Comparison of ENCODE assay signal across 1 cellular context in the genomic region with DNA sequence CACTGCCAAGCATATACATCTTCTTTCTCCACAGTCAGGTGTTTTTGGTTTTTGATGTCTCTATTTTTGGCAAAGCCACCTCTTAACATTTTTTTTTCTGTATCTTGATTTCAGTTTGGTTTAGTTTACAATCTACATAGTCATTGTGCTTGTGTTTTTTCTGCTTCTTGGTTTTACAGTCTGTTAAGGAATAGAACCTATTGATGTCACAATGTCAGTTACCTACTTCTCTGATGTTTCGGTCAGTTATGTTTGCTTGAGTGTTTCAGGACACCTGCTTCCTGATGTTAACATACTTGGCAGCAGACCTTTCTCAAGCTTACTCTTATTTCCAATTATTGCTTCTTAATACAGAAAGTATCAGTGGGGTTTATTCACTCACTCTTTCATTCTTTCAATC.
TF ChIP-seq lines count a peak whose summit lies in the region.

No MANE protein-coding gene starts in this region.

TF ChIP-seq in GM12878, 131 proteins besides CTCF, POLR2A, EP300 and RAD21 (continued from another document):
- TF ChIP-seq POU2F2 (IDR thresholded peaks at IDR 0.05; ENCODE audit: borderline replicate concordance, low read depth, low read length) = no peak
- no peak for TF ChIP-seq MYC (IDR thresholded peaks at IDR 0.05; ENCODE audit: insufficient read depth, insufficient read length, insufficient replicate concordance, low read length, severe bottlenecking)
- TF ChIP-seq TCF12 (IDR thresholded peaks at IDR 0.05; ENCODE audit: low read depth, low read length) = no peak
- TF ChIP-seq, protein P1, sequence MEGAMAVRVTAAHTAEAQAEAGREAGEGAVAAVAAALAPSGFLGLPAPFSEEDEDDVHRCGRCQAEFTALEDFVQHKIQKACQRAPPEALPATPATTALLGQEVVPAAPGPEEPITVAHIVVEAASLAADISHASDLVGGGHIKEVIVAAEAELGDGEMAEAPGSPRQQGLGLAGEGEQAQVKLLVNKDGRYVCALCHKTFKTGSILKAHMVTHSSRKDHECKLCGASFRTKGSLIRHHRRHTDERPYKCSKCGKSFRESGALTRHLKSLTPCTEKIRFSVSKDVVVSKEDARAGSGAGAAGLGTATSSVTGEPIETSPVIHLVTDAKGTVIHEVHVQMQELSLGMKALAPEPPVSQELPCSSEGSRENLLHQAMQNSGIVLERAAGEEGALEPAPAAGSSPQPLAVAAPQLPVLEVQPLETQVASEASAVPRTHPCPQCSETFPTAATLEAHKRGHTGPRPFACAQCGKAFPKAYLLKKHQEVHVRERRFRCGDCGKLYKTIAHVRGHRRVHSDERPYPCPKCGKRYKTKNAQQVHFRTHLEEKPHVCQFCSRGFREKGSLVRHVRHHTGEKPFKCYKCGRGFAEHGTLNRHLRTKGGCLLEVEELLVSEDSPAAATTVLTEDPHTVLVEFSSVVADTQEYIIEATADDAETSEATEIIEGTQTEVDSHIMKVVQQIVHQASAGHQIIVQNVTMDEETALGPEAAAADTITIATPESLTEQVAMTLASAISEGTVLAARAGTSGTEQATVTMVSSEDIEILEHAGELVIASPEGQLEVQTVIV (IDR thresholded peaks at IDR 0.05; ENCODE audit: borderline replicate concordance, partially characterized antibody) = no peak
- TF ChIP-seq, protein P2, sequence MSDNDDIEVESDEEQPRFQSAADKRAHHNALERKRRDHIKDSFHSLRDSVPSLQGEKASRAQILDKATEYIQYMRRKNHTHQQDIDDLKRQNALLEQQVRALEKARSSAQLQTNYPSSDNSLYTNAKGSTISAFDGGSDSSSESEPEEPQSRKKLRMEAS (IDR thresholded peaks at IDR 0.05; ENCODE audit: low read depth, low read length) = no peak
- no peak for TF ChIP-seq NFXL1 (IDR thresholded peaks at IDR 0.05; ENCODE audit: borderline replicate concordance)
- TF ChIP-seq BMI1 (IDR thresholded peaks at IDR 0.05; ENCODE audit: borderline replicate concordance) = no peak
- no peak for TF ChIP-seq HDGF (IDR thresholded peaks at IDR 0.05)
- TF ChIP-seq, protein P3, sequence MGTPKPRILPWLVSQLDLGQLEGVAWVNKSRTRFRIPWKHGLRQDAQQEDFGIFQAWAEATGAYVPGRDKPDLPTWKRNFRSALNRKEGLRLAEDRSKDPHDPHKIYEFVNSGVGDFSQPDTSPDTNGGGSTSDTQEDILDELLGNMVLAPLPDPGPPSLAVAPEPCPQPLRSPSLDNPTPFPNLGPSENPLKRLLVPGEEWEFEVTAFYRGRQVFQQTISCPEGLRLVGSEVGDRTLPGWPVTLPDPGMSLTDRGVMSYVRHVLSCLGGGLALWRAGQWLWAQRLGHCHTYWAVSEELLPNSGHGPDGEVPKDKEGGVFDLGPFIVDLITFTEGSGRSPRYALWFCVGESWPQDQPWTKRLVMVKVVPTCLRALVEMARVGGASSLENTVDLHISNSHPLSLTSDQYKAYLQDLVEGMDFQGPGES (IDR thresholded peaks at IDR 0.05) = no peak
- TF ChIP-seq, protein P4, sequence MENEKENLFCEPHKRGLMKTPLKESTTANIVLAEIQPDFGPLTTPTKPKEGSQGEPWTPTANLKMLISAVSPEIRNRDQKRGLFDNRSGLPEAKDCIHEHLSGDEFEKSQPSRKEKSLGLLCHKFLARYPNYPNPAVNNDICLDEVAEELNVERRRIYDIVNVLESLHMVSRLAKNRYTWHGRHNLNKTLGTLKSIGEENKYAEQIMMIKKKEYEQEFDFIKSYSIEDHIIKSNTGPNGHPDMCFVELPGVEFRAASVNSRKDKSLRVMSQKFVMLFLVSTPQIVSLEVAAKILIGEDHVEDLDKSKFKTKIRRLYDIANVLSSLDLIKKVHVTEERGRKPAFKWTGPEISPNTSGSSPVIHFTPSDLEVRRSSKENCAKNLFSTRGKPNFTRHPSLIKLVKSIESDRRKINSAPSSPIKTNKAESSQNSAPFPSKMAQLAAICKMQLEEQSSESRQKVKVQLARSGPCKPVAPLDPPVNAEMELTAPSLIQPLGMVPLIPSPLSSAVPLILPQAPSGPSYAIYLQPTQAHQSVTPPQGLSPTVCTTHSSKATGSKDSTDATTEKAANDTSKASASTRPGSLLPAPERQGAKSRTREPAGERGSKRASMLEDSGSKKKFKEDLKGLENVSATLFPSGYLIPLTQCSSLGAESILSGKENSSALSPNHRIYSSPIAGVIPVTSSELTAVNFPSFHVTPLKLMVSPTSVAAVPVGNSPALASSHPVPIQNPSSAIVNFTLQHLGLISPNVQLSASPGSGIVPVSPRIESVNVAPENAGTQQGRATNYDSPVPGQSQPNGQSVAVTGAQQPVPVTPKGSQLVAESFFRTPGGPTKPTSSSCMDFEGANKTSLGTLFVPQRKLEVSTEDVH (IDR thresholded peaks at IDR 0.05; ENCODE audit: low read depth, partially characterized antibody) = no peak
- TF ChIP-seq, protein P5, sequence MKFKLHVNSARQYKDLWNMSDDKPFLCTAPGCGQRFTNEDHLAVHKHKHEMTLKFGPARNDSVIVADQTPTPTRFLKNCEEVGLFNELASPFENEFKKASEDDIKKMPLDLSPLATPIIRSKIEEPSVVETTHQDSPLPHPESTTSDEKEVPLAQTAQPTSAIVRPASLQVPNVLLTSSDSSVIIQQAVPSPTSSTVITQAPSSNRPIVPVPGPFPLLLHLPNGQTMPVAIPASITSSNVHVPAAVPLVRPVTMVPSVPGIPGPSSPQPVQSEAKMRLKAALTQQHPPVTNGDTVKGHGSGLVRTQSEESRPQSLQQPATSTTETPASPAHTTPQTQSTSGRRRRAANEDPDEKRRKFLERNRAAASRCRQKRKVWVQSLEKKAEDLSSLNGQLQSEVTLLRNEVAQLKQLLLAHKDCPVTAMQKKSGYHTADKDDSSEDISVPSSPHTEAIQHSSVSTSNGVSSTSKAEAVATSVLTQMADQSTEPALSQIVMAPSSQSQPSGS (IDR thresholded peaks at IDR 0.05; ENCODE audit: low read length) = peak; percentile 22; the same call in 1 of the 2 replicates
- TF ChIP-seq LARP7 (IDR thresholded peaks at IDR 0.05) = no peak
- TF ChIP-seq, protein P6, sequence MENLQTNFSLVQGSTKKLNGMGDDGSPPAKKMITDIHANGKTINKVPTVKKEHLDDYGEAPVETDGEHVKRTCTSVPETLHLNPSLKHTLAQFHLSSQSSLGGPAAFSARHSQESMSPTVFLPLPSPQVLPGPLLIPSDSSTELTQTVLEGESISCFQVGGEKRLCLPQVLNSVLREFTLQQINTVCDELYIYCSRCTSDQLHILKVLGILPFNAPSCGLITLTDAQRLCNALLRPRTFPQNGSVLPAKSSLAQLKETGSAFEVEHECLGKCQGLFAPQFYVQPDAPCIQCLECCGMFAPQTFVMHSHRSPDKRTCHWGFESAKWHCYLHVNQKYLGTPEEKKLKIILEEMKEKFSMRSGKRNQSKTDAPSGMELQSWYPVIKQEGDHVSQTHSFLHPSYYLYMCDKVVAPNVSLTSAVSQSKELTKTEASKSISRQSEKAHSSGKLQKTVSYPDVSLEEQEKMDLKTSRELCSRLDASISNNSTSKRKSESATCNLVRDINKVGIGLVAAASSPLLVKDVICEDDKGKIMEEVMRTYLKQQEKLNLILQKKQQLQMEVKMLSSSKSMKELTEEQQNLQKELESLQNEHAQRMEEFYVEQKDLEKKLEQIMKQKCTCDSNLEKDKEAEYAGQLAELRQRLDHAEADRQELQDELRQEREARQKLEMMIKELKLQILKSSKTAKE (IDR thresholded peaks at IDR 0.05; ENCODE audit: low read depth, poor library complexity, severe bottlenecking) = no peak
- 0 out of 2 replicates have a peak, but pooled peaks have one; percentile 20 for TF ChIP-seq ATF7 (IDR thresholded peaks at IDR 0.05; ENCODE audit: low read depth)
- no peak for TF ChIP-seq SIN3A (IDR thresholded peaks at IDR 0.05; ENCODE audit: low read depth, low read length)
- peak; percentile 26; the same call in 1 of the 2 replicates for TF ChIP-seq RUNX3 (IDR thresholded peaks at IDR 0.05; ENCODE audit: low read length)
